Comparison of ENCODE assay signal across 22 cellular contexts in genomic region chr5:159993194-159993593, GRCh38. TPM values are rescaled to one million over a fixed set of nuclear protein-coding genes. Genes with fewer than 3 reads are reported as not detected.
DNase-seq lines count a peak whose midpoint lies in the region; ATAC-seq, FAIRE-seq and TF ChIP-seq lines count a peak whose summit lies in the region.
"Had no signal": no experiment of that assay in that cellular context is flagged by ENCODE, and none has a peak within 500 bp of the region (broad histone marks: within the 10 kb centered on the region; RNA-seq: fewer than 3 reads in every experiment).

No MANE protein-coding gene starts in this region.

- H4K20me1 ChIP-seq in HepG2 (ENCODE audit: insufficient read depth, low read length), result no peaks in the 10 kb centered on the region
- H4K20me1 ChIP-seq: BLaER1 treated with 17β-estradiol and CSF1 and Interleukin-3, amounts not matched to agents 10 nM and 100 nM had no signal

- no peak for FAIRE-seq in HepG2 (lab: Jason Lieb, UNC)
- FAIRE-seq: A549, D721Med, G401.6, GM12891, GM19239 had no signal

- H3K4me1 Mint-ChIP-seq in endodermal cell, result no peaks in the 10 kb centered on the region
- H3K4me1 Mint-ChIP-seq: B cell had no signal

- TF ChIP-seq POLR2A in HepG2 (IDR thresholded peaks at IDR 0.05; ENCODE audit: insufficient read depth in 1 of 2, low read depth in 2 of 2, low read length in 2 of 2) (no peak), right lobe of liver (IDR thresholded peaks at IDR 0.05) (no peak)

- H3K27ac ChIP-seq in HepG2 (ENCODE audit: extremely low read length, insufficient read depth, low read length) (no peak overlapping the region), right lobe of liver (no peak overlapping the region), endodermal cell (ENCODE audit: low read depth, low read length) (no peak overlapping the region)
- H3K27ac ChIP-seq: 22Rv1; A549; BLaER1 treated with 17β-estradiol and CSF1 and Interleukin-3, amounts not matched to agents 10 nM and 100 nM; C4-2B had no signal

- H3K4me2 ChIP-seq in HepG2 (ENCODE audit: low read depth, low read length), result no peak overlapping the region
- H3K4me2 ChIP-seq: A549; BLaER1 treated with 17β-estradiol and CSF1 and Interleukin-3, amounts not matched to agents 10 nM and 100 nM had no signal

- in situ Hi-C loops in HepG2 (cut with HindIII; ENCODE audit: extremely low pct_ligation_motif_present, low pct_unique_long_range_greater_than_20kb), result no loop called here

- peaks cover 21% of the 10 kb centered on the region for H3K9me3 Mint-ChIP-seq in endodermal cell

- H2AFZ ChIP-seq in HepG2 (ENCODE audit: low read length), result no peak overlapping the region

- H3K4me1 ChIP-seq in HepG2 (ENCODE audit: insufficient read depth, low read length) (no peaks in the 10 kb centered on the region), right lobe of liver (no peaks in the 10 kb centered on the region), adipocyte (ENCODE audit: control insufficient read depth, insufficient read depth, low read length) (no peaks in the 10 kb centered on the region), endodermal cell (ENCODE audit: control insufficient read depth, insufficient read depth, low read length) (no peaks in the 10 kb centered on the region)
- H3K4me1 ChIP-seq: A549, Caco-2 had no signal

- TF ChIP-seq EP300 in HepG2 (IDR thresholded peaks at IDR 0.05; ENCODE audit: low read depth in 2 of 2, low read length in 2 of 2) (no peak), HepG2 (CRISPR knock-in tag; IDR thresholded peaks at IDR 0.05; ENCODE audit: borderline replicate concordance) (no peak)

- ATAC-seq in HepG2, result no peak
- no peak for ATAC-seq in right lobe of liver
- no peak for ATAC-seq in GM21529 (IDR thresholded peaks at IDR 0.05; ENCODE audit: unreplicated experiment)
- no peak for ATAC-seq in GM21423 (IDR thresholded peaks at IDR 0.05; ENCODE audit: unreplicated experiment)
- ATAC-seq: A549; CD8-positive, alpha-beta T cell had no signal

- no peak for TF ChIP-seq RAD21 in HepG2 (CRISPR knock-in tag; IDR thresholded peaks at IDR 0.05)

- no peak overlapping the region for H3K4me3 Mint-ChIP-seq in endodermal cell
- H3K4me3 Mint-ChIP-seq: B cell; CD4-positive, alpha-beta T cell; CD8-positive, alpha-beta T cell had no signal

- H3K36me3 Mint-ChIP-seq in endodermal cell (ENCODE audit: low read depth), result peaks cover 2% of the 10 kb centered on the region
- H3K36me3 Mint-ChIP-seq: CD8-positive, alpha-beta T cell had no signal

- intact Hi-C loops in HepG2 (cut with micrococcal nuclease; ENCODE audit: unreplicated experiment), result no loop called here
- intact Hi-C loops in right lobe of liver (cut with DNase I), result no loop called here

- H3K36me3 ChIP-seq in HepG2 (replicated peaks in 1 of 2; ENCODE audit: control insufficient read depth in 1 of 2, insufficient read depth in 2 of 2, low read length in 2 of 2) (no peaks in the 10 kb centered on the region), right lobe of liver (no peaks in the 10 kb centered on the region), adipocyte (ENCODE audit: control insufficient read depth, insufficient read depth, low read length, severe bottlenecking) (no peaks in the 10 kb centered on the region), endodermal cell (ENCODE audit: control insufficient read depth, insufficient read depth, low read length) (no peaks in the 10 kb centered on the region)

- H3K9ac ChIP-seq in HepG2 (ENCODE audit: insufficient read depth, low read depth, low read length) (no peak overlapping the region), adipocyte (ENCODE audit: low read length) (no peak overlapping the region), endodermal cell (ENCODE audit: extremely low read depth, low read length, poor library complexity, severe bottlenecking) (no peak overlapping the region)
- H3K9ac ChIP-seq: BLaER1 treated with 17β-estradiol and CSF1 and Interleukin-3, amounts not matched to agents 10 nM and 100 nM had no signal

- 0% methylated on average over 2 of the region's 2 CpGs for WGBS in HepG2 (ENCODE audit: low lambda C conversion rate)
- 90% methylated on average over 2 of the region's 2 CpGs for WGBS in right lobe of liver (ENCODE audit: insufficient coverage, low coverage, low lambda C conversion rate, missing lambda C conversion rate)
- WGBS in endodermal cell (ENCODE audit: insufficient coverage in 1 of 2, insufficient read length in 1 of 2), 2 experiments, result 94 to 100% methylated on average over 2 of the region's 2 CpGs

- no peak overlapping the region for H3K27ac Mint-ChIP-seq in endodermal cell
- H3K27ac Mint-ChIP-seq: B cell; CD4-positive, alpha-beta T cell; CD8-positive, alpha-beta T cell had no signal

- H3K27me3 ChIP-seq in HepG2 (ENCODE audit: control insufficient read depth in 1 of 2, insufficient read depth in 2 of 2, low read length in 2 of 2), result peaks cover 0 to 26% of the 10 kb centered on the region in 2 experiments; a peak in 2 of 5 replicates
- H3K27me3 ChIP-seq in right lobe of liver, result no peaks in the 10 kb centered on the region
- H3K27me3 ChIP-seq in adipocyte (replicated peaks; ENCODE audit: control insufficient read depth, insufficient read depth, low read length), result peaks cover 15% of the 10 kb centered on the region
- no peaks in the 10 kb centered on the region for H3K27me3 ChIP-seq in endodermal cell (ENCODE audit: control insufficient read depth, insufficient read depth, low read length, poor library complexity, severe bottlenecking)

- TF ChIP-seq CTCF in HepG2 (CRISPR knock-in tag; IDR thresholded peaks at IDR 0.05), result no peak
- no peak for TF ChIP-seq CTCF in right lobe of liver (IDR thresholded peaks at IDR 0.05)
- no peak for TF ChIP-seq CTCF in endodermal cell (conservative IDR thresholded peaks at IDR 0.05)

- BruUV-seq in HepG2 (replicated peaks; lab: Mats Ljungman, UMichigan), result no TSS peak

- DNase-seq in HepG2 (ENCODE audit: low spot score) (no peak), right lobe of liver (no peak), adipocyte (ENCODE audit: low read depth) (no peak), endodermal cell (peak; percentile 13)
- DNase-seq: AML-193; Caco-2; Calu3; CD4-positive, alpha-beta T cell; CD8-positive, alpha-beta T cell; DMS79 treated with DMSO at 0.1 percent for 48 hours; GF-D8 had no signal

- peaks cover 21% of the 10 kb centered on the region for H3K27me3 Mint-ChIP-seq in endodermal cell (ENCODE audit: insufficient read depth)

- CTCF ChIA-PET in HepG2 (lab: Yijun Ruan, JAX; ENCODE audit: low intra/inter-chr PET ratio, low total read pairs), result no interaction called here

- H3K9me3 ChIP-seq in HepG2 (ENCODE audit: low read length) (no peaks in the 10 kb centered on the region), right lobe of liver (no peaks in the 10 kb centered on the region), adipocyte (ENCODE audit: control insufficient read depth, low read length) (peaks cover 11% of the 10 kb centered on the region), endodermal cell (ENCODE audit: control insufficient read depth, low read length) (peaks cover 24% of the 10 kb centered on the region)

- H3K79me2 ChIP-seq in HepG2 (ENCODE audit: insufficient read depth, low read length), result no peaks in the 10 kb centered on the region

- H3K4me3 ChIP-seq in HepG2 (replicated peaks in 1 of 3; ENCODE audit: insufficient read depth in 1 of 3, low read depth in 2 of 3, low read length in 3 of 3), result no peak overlapping the region
- no peak overlapping the region for H3K4me3 ChIP-seq in right lobe of liver
- H3K4me3 ChIP-seq in adipocyte (ENCODE audit: low read length), result peak overlapping the region; percentile 27
- H3K4me3 ChIP-seq in endodermal cell (ENCODE audit: low read length), result no peak overlapping the region
- H3K4me3 ChIP-seq: A549; BLaER1 treated with 17β-estradiol and CSF1 and Interleukin-3, amounts not matched to agents 10 nM and 100 nM had no signal

- POLR2A ChIA-PET in HepG2 (lab: Yijun Ruan, JAX), result no interaction called here

RNA-seq across cellular contexts. Expression of gene TTC1, which starts 15.7 kb away (rescaled TPM):
- total RNA-seq in HepG2 (2016; rRNA removed; fragmentation: Illumina TruSeq; extraction: Trizol), result 72.1 and 104 TPM in 2 replicates
- total RNA-seq in HepG2 (2016; cell fraction: cytosol; rRNA removed; fragmentation: Illumina TruSeq; extraction: Trizol; ENCODE audit: low read depth), result 19.3 and 21.9 TPM in 2 replicates
- total RNA-seq in HepG2 (2016; cell fraction: insoluble cytoplasmic fraction; rRNA removed; fragmentation: Illumina TruSeq; extraction: Trizol), result 69.2 and 107 TPM in 2 replicates
- 24.6 and 25.7 TPM in 2 replicates for total RNA-seq in HepG2 (2016; cell fraction: membrane; rRNA removed; fragmentation: Illumina TruSeq; extraction: Trizol)
- total RNA-seq in HepG2 (2016; cell fraction: nucleus; rRNA removed; fragmentation: Illumina TruSeq; extraction: Trizol), result 28.3 and 31.8 TPM in 2 replicates
- polyA plus RNA-seq in HepG2 (2011; rRNA removed), result 15.2 and 16.1 TPM in 2 replicates
- 10.5 and 13.3 TPM in 2 replicates for polyA plus RNA-seq in HepG2 (2011; cell fraction: cytosol; rRNA removed)
- 6.2 and 8.3 TPM in 2 replicates for polyA plus RNA-seq in HepG2 (2011; cell fraction: nucleus; rRNA removed)
- 23.2 and 26.0 TPM in 2 replicates for polyA plus RNA-seq in HepG2 (2012)
- 10.3 TPM in 2 replicates for polyA plus RNA-seq in HepG2 (2016; cell fraction: cytosol; fragmentation: Illumina TruSeq; extraction: Trizol; ENCODE audit: low read depth)
- polyA plus RNA-seq in HepG2 (2016; cell fraction: insoluble cytoplasmic fraction; fragmentation: Illumina TruSeq; extraction: Trizol; ENCODE audit: low read depth), result 106 and 107 TPM in 2 replicates
- polyA plus RNA-seq in HepG2 (2016; cell fraction: membrane; fragmentation: Illumina TruSeq; extraction: Trizol; ENCODE audit: low read depth), result 15.9 and 17.3 TPM in 2 replicates
- polyA plus RNA-seq in HepG2 (2016; cell fraction: nucleus; fragmentation: Illumina TruSeq; extraction: Trizol; ENCODE audit: insufficient read depth, low read depth), result 37.7 and 41.1 TPM in 2 replicates
- polyA minus RNA-seq in HepG2 (2011; rRNA and poly(A)+ RNA removed; ENCODE audit: low replicate concordance), result 16.7 and 45.6 TPM in 2 replicates
- 8.1 and 9.6 TPM in 2 replicates for polyA minus RNA-seq in HepG2 (2011; cell fraction: cytosol; rRNA and poly(A)+ RNA removed)
- polyA minus RNA-seq in HepG2 (2011; cell fraction: nucleus; rRNA and poly(A)+ RNA removed), result 15.7 and 18.4 TPM in 2 replicates
- 10 to 100 TPM; 19.8 to 28.6 (median 24.8) TPM for total RNA-seq in right lobe of liver
- total RNA-seq in endodermal cell, result 10 to 100 TPM; 59.8 to 72.3 TPM
- 48.9 TPM for polyA plus RNA-seq in endodermal cell (2013, experiment 1 of 2)
- polyA plus RNA-seq in endodermal cell (2013, experiment 2 of 2), result 45.7 TPM
